ENCODE assay signal across 1 cellular context in the genomic region with DNA sequence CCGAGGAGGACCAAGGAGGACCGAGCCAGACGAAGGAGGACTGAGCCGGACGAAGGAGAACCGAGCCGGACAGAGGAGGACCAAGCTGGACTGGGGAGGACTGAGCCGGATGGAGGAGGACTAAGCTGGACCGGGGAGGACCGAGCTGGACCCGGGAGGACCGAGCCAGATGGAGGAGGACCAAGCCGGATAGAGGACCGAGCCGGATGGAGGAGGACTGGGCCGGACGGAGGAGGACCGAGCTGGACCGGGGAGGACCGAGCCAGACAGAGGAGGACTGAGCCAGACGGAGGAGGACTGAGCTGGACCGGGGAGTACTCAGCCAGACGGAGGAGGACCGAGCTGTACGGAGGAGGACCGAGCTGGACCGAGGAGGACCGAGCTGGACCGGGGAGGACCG.
TF ChIP-seq lines count a peak whose summit lies in the region.

No MANE protein-coding gene starts in this region.

TF ChIP-seq in GM12878, 131 proteins besides CTCF, POLR2A, EP300 and RAD21:
- TF ChIP-seq, protein P1, sequence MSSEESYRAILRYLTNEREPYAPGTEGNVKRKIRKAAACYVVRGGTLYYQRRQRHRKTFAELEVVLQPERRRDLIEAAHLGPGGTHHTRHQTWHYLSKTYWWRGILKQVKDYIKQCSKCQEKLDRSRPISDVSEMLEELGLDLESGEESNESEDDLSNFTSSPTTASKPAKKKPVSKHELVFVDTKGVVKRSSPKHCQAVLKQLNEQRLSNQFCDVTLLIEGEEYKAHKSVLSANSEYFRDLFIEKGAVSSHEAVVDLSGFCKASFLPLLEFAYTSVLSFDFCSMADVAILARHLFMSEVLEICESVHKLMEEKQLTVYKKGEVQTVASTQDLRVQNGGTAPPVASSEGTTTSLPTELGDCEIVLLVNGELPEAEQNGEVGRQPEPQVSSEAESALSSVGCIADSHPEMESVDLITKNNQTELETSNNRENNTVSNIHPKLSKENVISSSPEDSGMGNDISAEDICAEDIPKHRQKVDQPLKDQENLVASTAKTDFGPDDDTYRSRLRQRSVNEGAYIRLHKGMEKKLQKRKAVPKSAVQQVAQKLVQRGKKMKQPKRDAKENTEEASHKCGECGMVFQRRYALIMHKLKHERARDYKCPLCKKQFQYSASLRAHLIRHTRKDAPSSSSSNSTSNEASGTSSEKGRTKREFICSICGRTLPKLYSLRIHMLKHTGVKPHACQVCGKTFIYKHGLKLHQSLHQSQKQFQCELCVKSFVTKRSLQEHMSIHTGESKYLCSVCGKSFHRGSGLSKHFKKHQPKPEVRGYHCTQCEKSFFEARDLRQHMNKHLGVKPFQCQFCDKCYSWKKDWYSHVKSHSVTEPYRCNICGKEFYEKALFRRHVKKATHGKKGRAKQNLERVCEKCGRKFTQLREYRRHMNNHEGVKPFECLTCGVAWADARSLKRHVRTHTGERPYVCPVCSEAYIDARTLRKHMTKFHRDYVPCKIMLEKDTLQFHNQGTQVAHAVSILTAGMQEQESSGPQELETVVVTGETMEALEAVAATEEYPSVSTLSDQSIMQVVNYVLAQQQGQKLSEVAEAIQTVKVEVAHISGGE (CRISPR knock-in tag; IDR thresholded peaks at IDR 0.05) = no peak
- TF ChIP-seq NFXL1 (IDR thresholded peaks at IDR 0.05; ENCODE audit: borderline replicate concordance) = peak; percentile 88
TF ChIP-seq in GM12878: peak in this region for 1.
